In genomic region chr20:10553326-10553984, GRCh38 we compare ENCODE assay signal across 8 cellular contexts.
A peak's percentile ranks its signal among the peaks of the same experiment; 100 is the strongest.
DNase-seq lines count a peak whose midpoint lies in the region; ATAC-seq, FAIRE-seq and TF ChIP-seq lines count a peak whose summit lies in the region.

No MANE protein-coding gene starts in this region.

- in situ Hi-C loops in SK-MEL-5 (cut with HindIII; ENCODE audit: low pct_unique_long_range_greater_than_20kb, low sequenced_read_pairs), result no loop called here
- in situ Hi-C loops in HepG2 (cut with HindIII; ENCODE audit: extremely low pct_ligation_motif_present, low pct_unique_long_range_greater_than_20kb), result loop anchor here (5.0 to 10.0 kb wide), 4 partner anchors 84 to 991 kb away; no protein-coding TSS in a partner anchor

- DNase-seq in DMS53 (lab: John Stamatoyannopoulos, UW) (peak; percentile 87), MG63 (peak; percentile 46), SK-MEL-5 (ENCODE audit: low read depth, low spot score) (peak; percentile 82), cerebellum (ENCODE audit: low spot score) (peak; percentile 21), HepG2 (ENCODE audit: low spot score) (peak; percentile 84)
- DNase-seq in stimulated activated CD8-positive, alpha-beta memory T cell treated with anti-CD3 and anti-CD28 coated beads, Interleukin-7, amount 100 ng/mL, for 24 hours (ENCODE audit: low read depth), result peak; percentile 7

- intact Hi-C loops in HepG2 (cut with micrococcal nuclease; ENCODE audit: unreplicated experiment), result loop anchor here (1.0 to 10.0 kb wide), 9 partner anchors 51 to 721 kb away; no protein-coding TSS in a partner anchor

- ATAC-seq in GM21576 (IDR thresholded peaks at IDR 0.05; ENCODE audit: unreplicated experiment) (peak; percentile 54), HepG2 (peak; percentile 70), HG02571 (IDR thresholded peaks at IDR 0.05; ENCODE audit: unreplicated experiment) (no peak)

- CTCF ChIA-PET in HepG2 (lab: Yijun Ruan, JAX; ENCODE audit: low intra/inter-chr PET ratio, low total read pairs), result interaction anchor here (0.8 to 1.6 kb wide), 9 partner anchors 17 to 721 kb away, joined by 3 to 17 read pairs (median 6); no protein-coding TSS in a partner anchor

- peaks cover 79% of the 10 kb centered on the region for H3K4me1 ChIP-seq in HepG2 (ENCODE audit: insufficient read depth, low read length)

- no peak overlapping the region for H3K4me2 ChIP-seq in HepG2 (ENCODE audit: low read depth, low read length)

- H3K9me3 ChIP-seq in MG63 (no peaks in the 10 kb centered on the region), HepG2 (ENCODE audit: low read length) (no peaks in the 10 kb centered on the region)

- no peak for TF ChIP-seq POLR2A in HepG2 (IDR thresholded peaks at IDR 0.05; ENCODE audit: insufficient read depth in 1 of 2, low read depth in 2 of 2, low read length in 2 of 2)

- H3K9ac ChIP-seq in HepG2 (ENCODE audit: insufficient read depth, low read depth, low read length), result no peak overlapping the region

- peak overlapping the region; percentile 7 for H3K27ac ChIP-seq in HepG2 (ENCODE audit: extremely low read length, insufficient read depth, low read length)

- H3K27me3 ChIP-seq in MG63 (no peaks in the 10 kb centered on the region), HepG2 (ENCODE audit: control insufficient read depth in 1 of 2, insufficient read depth in 2 of 2, low read length in 2 of 2) (no peaks in the 10 kb centered on the region)

- H3K36me3 ChIP-seq in MG63, result no peaks in the 10 kb centered on the region
- H3K36me3 ChIP-seq in HepG2 (replicated peaks in 1 of 2; ENCODE audit: control insufficient read depth in 1 of 2, insufficient read depth in 2 of 2, low read length in 2 of 2), result peaks cover 0 to 3% of the 10 kb centered on the region in 2 experiments; a peak in 3 of 5 replicates

- FAIRE-seq in HepG2 (lab: Jason Lieb, UNC), result peak; percentile 90

- H4K20me1 ChIP-seq in HepG2 (ENCODE audit: insufficient read depth, low read length), result no peaks in the 10 kb centered on the region

- no TSS peak for BruUV-seq in HepG2 (replicated peaks; lab: Mats Ljungman, UMichigan)

- TF ChIP-seq CTCF in HepG2 (CRISPR knock-in tag; IDR thresholded peaks at IDR 0.05), result peak; percentile 96

- no peak overlapping the region for H3K4me3 ChIP-seq in MG63
- H3K4me3 ChIP-seq in HepG2 (replicated peaks in 1 of 3; ENCODE audit: insufficient read depth in 1 of 3, low read depth in 2 of 3, low read length in 3 of 3), result no peak overlapping the region

- WGBS in HepG2 (ENCODE audit: low lambda C conversion rate), result 31% methylated on average over 5 of the region's 5 CpGs

- H3K79me2 ChIP-seq in HepG2 (ENCODE audit: insufficient read depth, low read length), result peaks cover 2% of the 10 kb centered on the region

- peak; percentile 97 for TF ChIP-seq RAD21 in HepG2 (CRISPR knock-in tag; IDR thresholded peaks at IDR 0.05)

- TF ChIP-seq EP300 in HepG2 (IDR thresholded peaks at IDR 0.05; ENCODE audit: low read depth in 2 of 2, low read length in 2 of 2) (no peak), HepG2 (CRISPR knock-in tag; IDR thresholded peaks at IDR 0.05; ENCODE audit: borderline replicate concordance) (no peak)

- POLR2A ChIA-PET in HepG2 (lab: Yijun Ruan, JAX), result interaction anchor here (0.9 to 2.6 kb wide), 3 partner anchors 12 to 119 kb away, joined by 3 to 13 read pairs (median 9); partner anchors contain the start of genes MKKS and SLX4IP

- no peak overlapping the region for H2AFZ ChIP-seq in HepG2 (ENCODE audit: low read length)

TF ChIP-seq in HepG2, 621 proteins besides CTCF, POLR2A, EP300 and RAD21 (continues in another document):
- TF ChIP-seq MXD4 (CRISPR knock-in tag; IDR thresholded peaks at IDR 0.05) (peak; percentile 20; the same call in 1 of the 2 replicates), JDP2 (CRISPR knock-in tag; IDR thresholded peaks at IDR 0.05; ENCODE audit: borderline replicate concordance) (no peak), RFX5 (IDR thresholded peaks at IDR 0.05; ENCODE audit: low read depth, low read length) (no peak), TFE3 (CRISPR knock-in tag; IDR thresholded peaks at IDR 0.05) (0 out of 2 replicates have a peak, but pooled peaks have one; percentile 12), NRL (CRISPR knock-in tag; IDR thresholded peaks at IDR 0.05; ENCODE audit: borderline replicate concordance) (no peak), MEF2D (CRISPR knock-in tag; IDR thresholded peaks at IDR 0.05) (0 out of 2 replicates have a peak, but pooled peaks have one; percentile 47), SOX13 (IDR thresholded peaks at IDR 0.05) (no peak), SOX13 (CRISPR knock-in tag; conservative IDR thresholded peaks at IDR 0.05 in 1 of 2, IDR thresholded peaks at IDR 0.05 in 1 of 2) (peak; percentile 22 to 41; a peak in 1 of 4 replicates), NFAT5 (CRISPR knock-in tag; IDR thresholded peaks at IDR 0.05) (no peak), ELF3 (CRISPR knock-in tag; IDR thresholded peaks at IDR 0.05) (peak; percentile 69; the same call in 1 of the 2 replicates), HNRNPL (IDR thresholded peaks at IDR 0.05; ENCODE audit: low read depth, low read length) (no peak), ZNF629 (CRISPR knock-in tag; conservative IDR thresholded peaks at IDR 0.05) (no peak), ZNF569 (CRISPR knock-in tag; IDR thresholded peaks at IDR 0.05; ENCODE audit: borderline replicate concordance) (no peak), ZNF598 (CRISPR knock-in tag; IDR thresholded peaks at IDR 0.05; ENCODE audit: borderline replicate concordance) (no peak), FUBP1 (CRISPR knock-in tag; IDR thresholded peaks at IDR 0.05; ENCODE audit: borderline replicate concordance) (no peak), SOX5 (CRISPR knock-in tag; IDR thresholded peaks at IDR 0.05; ENCODE audit: borderline replicate concordance) (peak; percentile 8; the same call in 1 of the 2 replicates), HOXA9 (CRISPR knock-in tag; IDR thresholded peaks at IDR 0.05; ENCODE audit: borderline replicate concordance) (no peak), ZKSCAN8 (CRISPR knock-in tag; IDR thresholded peaks at IDR 0.05; ENCODE audit: borderline replicate concordance) (peak; percentile 27; the same call in 1 of the 2 replicates)

Comparison
In these comparisons a context has a peak if more than half of its experiments do, and no peak if none do; other contexts are left out.
1. DNase-seq: peak in every context shown above with its lines; median percentile 87 in DMS53; 84 in HepG2; 82 in SK-MEL-5; 46 in MG63; 21 in cerebellum; 7 in stimulated activated CD8-positive, alpha-beta memory T cell treated with anti-CD3 and anti-CD28 coated beads, Interleukin-7, amount 100 ng/mL, for 24 hours.